8 cellular contexts compared by ENCODE assay signal in the genomic region with DNA sequence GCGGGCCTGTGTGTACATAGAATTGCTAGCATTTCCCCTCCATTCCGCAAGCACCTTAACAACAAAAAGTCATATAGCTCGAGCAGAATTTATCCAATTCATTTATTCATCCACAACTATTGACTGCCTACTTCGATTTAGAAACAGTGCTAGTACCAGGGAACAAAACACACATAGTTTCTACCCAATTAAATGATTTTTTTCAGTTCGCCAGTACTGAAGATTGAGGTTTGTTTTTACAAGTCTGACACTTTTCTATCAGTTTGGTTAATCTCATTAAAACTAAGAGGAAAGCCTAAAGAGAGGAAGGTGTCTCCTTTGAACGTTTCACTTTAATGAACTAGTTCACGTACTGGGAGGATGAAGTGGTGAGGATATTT. TPM values are rescaled to one million over a fixed set of nuclear protein-coding genes. Genes with fewer than 3 reads are reported as not detected.
DNase-seq lines count a peak whose midpoint lies in the region; ATAC-seq and TF ChIP-seq lines count a peak whose summit lies in the region.

No MANE protein-coding gene starts in this region.

- H3K27ac ChIP-seq in heart left ventricle: peak overlapping the region; percentile 0 to 93 (median 80)
- peak overlapping the region; percentile 88 for H3K27ac ChIP-seq in lower lobe of right lung
- peak overlapping the region; percentile 86 for H3K27ac ChIP-seq in upper lobe of right lung

- H3K4me3 ChIP-seq in heart left ventricle (peak overlapping the region; percentile 27 to 95 (median 81)), astrocyte of the spinal cord (ENCODE audit: low read depth, low read length) (peak overlapping the region; percentile 68), lower lobe of right lung (peak overlapping the region; percentile 73), upper lobe of right lung (peak overlapping the region; percentile 76)

- in situ Hi-C loops in astrocyte of the spinal cord (cut with HindIII; ENCODE audit: low sequenced_read_pairs): no loop called here

- H3K27me3 ChIP-seq in heart left ventricle (no peaks in the 10 kb centered on the region), lower lobe of right lung (ENCODE audit: low read depth) (no peaks in the 10 kb centered on the region), upper lobe of right lung (no peaks in the 10 kb centered on the region)

- intact Hi-C loops in heart left ventricle (cut with DNase I) (loop anchor here in 8 of 10 donors (2.0 to 10.0 kb wide), 8 partner anchors 69 to 256 kb away; partner anchors contain the start of genes SNRPC (in 2 of the 8) and TCP11 (in 1 of the 8)), left ventricle myocardium superior (cut with micrococcal nuclease) (no loop called here), lower lobe of right lung (cut with DNase I) (no loop called here), upper lobe of right lung (cut with DNase I) (no loop called here)

- WGBS in heart left ventricle, 4 donors: 0% methylated on average over 7 of the region's 7 CpGs

- TF ChIP-seq POLR2A in heart left ventricle (IDR thresholded peaks at IDR 0.05): no peak

- DNase-seq in heart left ventricle (no peak), left ventricle myocardium superior (no peak), astrocyte of the spinal cord (ENCODE audit: low read depth, low spot score) (peak; percentile 13), lower lobe of right lung (no peak), upper lobe of right lung (no peak), ureter (ENCODE audit: low spot score) (no peak), globus pallidus (ENCODE audit: low spot score) (no peak), 8988T (no peak)

- no peak for ATAC-seq in heart left ventricle
- no peak for ATAC-seq in left ventricle myocardium superior
- ATAC-seq in lower lobe of right lung: no peak
- ATAC-seq in upper lobe of right lung: no peak

- H3K4me1 ChIP-seq in heart left ventricle (peaks cover 0 to 55% (median 26%) of the 10 kb centered on the region in 12 donors), lower lobe of right lung (peaks cover 57% of the 10 kb centered on the region), upper lobe of right lung (peaks cover 25% of the 10 kb centered on the region)

- TF ChIP-seq CTCF in heart left ventricle (IDR thresholded peaks at IDR 0.05): no peak
- no peak for TF ChIP-seq CTCF in astrocyte of the spinal cord (IDR thresholded peaks at IDR 0.05; ENCODE audit: low read depth, low read length)
- TF ChIP-seq CTCF in lower lobe of right lung (IDR thresholded peaks at IDR 0.05): no peak
- TF ChIP-seq CTCF in upper lobe of right lung (IDR thresholded peaks at IDR 0.05): no peak

- peaks cover 0 to 22% (median 4%) of the 10 kb centered on the region in 9 donors for H3K36me3 ChIP-seq in heart left ventricle
- H3K36me3 ChIP-seq in lower lobe of right lung: no peaks in the 10 kb centered on the region
- peaks cover under 1% of the 10 kb centered on the region for H3K36me3 ChIP-seq in upper lobe of right lung

- H3K9me3 ChIP-seq in heart left ventricle (no peaks in the 10 kb centered on the region), lower lobe of right lung (no peaks in the 10 kb centered on the region), upper lobe of right lung (no peaks in the 10 kb centered on the region)

RNA-seq across cellular contexts. Expression of gene TAF11, which starts 0.6 kb away (rescaled TPM):
- total RNA-seq in heart left ventricle (10 to 100 TPM; 14.6 to 25.9 (median 19.9) TPM), left ventricle myocardium superior (18.9 TPM), lower lobe of right lung (20.7 TPM), upper lobe of right lung (18.1 TPM), ureter (18.4 TPM)
- 10 to 100 TPM; 22.7 to 75.7 TPM for polyA plus RNA-seq in heart left ventricle

RNA-seq across cellular contexts. Expression of gene ANKS1A, which starts 0.6 kb away (rescaled TPM):
- total RNA-seq in heart left ventricle (10 to 100 TPM; 23.8 to 49.5 (median 30.4) TPM), left ventricle myocardium superior (29.1 TPM), lower lobe of right lung (48.1 TPM), upper lobe of right lung (59.0 TPM), ureter (36.0 TPM)
- 10 to 100 TPM; 11.0 to 17.7 TPM for polyA plus RNA-seq in heart left ventricle

Comparison
In these comparisons a context has a peak if more than half of its experiments do, and no peak if none do; other contexts are left out.
1. intact Hi-C loops: an anchor here in heart left ventricle (2.0 to 10.0 kb wide); none called in left ventricle myocardium superior, lower lobe of right lung and upper lobe of right lung.